Comparison of ENCODE assay signal across 1 cellular context in genomic region chr4:151152033-151152432, GRCh38.
TF ChIP-seq lines count a peak whose summit lies in the region.

No MANE protein-coding gene starts in this region.

TF ChIP-seq in HepG2, 621 proteins besides CTCF, POLR2A, EP300 and RAD21 (continued from another document):
- TF ChIP-seq, protein P1, sequence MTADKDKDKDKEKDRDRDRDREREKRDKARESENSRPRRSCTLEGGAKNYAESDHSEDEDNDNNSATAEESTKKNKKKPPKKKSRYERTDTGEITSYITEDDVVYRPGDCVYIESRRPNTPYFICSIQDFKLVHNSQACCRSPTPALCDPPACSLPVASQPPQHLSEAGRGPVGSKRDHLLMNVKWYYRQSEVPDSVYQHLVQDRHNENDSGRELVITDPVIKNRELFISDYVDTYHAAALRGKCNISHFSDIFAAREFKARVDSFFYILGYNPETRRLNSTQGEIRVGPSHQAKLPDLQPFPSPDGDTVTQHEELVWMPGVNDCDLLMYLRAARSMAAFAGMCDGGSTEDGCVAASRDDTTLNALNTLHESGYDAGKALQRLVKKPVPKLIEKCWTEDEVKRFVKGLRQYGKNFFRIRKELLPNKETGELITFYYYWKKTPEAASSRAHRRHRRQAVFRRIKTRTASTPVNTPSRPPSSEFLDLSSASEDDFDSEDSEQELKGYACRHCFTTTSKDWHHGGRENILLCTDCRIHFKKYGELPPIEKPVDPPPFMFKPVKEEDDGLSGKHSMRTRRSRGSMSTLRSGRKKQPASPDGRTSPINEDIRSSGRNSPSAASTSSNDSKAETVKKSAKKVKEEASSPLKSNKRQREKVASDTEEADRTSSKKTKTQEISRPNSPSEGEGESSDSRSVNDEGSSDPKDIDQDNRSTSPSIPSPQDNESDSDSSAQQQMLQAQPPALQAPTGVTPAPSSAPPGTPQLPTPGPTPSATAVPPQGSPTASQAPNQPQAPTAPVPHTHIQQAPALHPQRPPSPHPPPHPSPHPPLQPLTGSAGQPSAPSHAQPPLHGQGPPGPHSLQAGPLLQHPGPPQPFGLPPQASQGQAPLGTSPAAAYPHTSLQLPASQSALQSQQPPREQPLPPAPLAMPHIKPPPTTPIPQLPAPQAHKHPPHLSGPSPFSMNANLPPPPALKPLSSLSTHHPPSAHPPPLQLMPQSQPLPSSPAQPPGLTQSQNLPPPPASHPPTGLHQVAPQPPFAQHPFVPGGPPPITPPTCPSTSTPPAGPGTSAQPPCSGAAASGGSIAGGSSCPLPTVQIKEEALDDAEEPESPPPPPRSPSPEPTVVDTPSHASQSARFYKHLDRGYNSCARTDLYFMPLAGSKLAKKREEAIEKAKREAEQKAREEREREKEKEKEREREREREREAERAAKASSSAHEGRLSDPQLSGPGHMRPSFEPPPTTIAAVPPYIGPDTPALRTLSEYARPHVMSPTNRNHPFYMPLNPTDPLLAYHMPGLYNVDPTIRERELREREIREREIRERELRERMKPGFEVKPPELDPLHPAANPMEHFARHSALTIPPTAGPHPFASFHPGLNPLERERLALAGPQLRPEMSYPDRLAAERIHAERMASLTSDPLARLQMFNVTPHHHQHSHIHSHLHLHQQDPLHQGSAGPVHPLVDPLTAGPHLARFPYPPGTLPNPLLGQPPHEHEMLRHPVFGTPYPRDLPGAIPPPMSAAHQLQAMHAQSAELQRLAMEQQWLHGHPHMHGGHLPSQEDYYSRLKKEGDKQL (CRISPR knock-in tag; IDR thresholded peaks at IDR 0.05; ENCODE audit: low read depth), result no peak
- no peak for TF ChIP-seq FOXO1 (CRISPR knock-in tag; IDR thresholded peaks at IDR 0.05)
- TF ChIP-seq, protein P2, sequence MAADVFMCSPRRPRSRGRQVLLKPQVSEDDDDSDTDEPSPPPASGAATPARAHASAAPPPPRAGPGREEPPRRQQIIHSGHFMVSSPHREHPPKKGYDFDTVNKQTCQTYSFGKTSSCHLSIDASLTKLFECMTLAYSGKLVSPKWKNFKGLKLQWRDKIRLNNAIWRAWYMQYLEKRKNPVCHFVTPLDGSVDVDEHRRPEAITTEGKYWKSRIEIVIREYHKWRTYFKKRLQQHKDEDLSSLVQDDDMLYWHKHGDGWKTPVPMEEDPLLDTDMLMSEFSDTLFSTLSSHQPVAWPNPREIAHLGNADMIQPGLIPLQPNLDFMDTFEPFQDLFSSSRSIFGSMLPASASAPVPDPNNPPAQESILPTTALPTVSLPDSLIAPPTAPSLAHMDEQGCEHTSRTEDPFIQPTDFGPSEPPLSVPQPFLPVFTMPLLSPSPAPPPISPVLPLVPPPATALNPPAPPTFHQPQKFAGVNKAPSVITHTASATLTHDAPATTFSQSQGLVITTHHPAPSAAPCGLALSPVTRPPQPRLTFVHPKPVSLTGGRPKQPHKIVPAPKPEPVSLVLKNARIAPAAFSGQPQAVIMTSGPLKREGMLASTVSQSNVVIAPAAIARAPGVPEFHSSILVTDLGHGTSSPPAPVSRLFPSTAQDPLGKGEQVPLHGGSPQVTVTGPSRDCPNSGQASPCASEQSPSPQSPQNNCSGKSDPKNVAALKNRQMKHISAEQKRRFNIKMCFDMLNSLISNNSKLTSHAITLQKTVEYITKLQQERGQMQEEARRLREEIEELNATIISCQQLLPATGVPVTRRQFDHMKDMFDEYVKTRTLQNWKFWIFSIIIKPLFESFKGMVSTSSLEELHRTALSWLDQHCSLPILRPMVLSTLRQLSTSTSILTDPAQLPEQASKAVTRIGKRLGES (CRISPR knock-in tag; IDR thresholded peaks at IDR 0.05; ENCODE audit: borderline replicate concordance), result no peak
